7 cellular contexts compared by ENCODE assay signal in the genomic region with DNA sequence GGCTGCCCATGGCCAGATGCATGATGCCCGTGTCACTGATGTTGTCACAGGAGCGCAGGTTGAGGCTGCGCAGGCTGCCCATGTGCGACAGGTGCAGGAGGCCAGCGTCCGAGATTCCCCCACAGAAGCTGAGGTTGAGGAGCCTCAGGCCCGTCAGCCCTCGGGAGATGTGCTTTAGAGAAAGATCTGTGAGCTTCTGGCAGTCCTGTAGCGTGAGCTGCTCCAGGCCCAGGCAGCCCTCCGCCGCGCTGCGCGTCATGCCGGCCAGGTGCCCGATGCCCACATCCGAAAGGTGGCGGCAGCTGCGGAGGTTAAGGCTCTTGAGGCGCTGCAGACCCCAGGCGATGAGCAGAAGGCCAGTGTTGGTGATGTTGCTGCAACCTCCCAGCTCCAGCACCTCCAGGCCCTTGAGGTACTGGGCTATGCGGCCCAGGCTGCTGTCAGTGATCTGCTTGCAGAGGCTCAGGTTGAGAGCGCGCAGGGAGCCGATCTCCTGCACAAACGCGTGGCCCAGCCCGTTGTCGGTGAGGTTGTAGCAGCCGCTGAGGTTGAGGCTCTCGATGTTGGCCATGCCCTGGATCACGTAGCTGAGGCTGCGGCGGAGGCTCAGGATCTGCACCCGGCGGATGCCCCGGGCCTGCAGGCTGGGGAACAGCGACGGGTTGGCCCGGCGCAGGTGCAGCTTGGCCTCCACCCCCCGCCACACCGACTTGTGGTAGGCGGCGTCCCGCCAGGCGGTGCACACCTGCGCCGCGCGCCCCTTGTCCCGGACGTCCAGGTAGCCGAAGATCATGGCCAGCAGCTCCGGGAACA. TPM values are rescaled to one million over a fixed set of nuclear protein-coding genes. Genes with fewer than 3 reads are reported as not detected.
A peak's percentile ranks its signal among the peaks of the same experiment; 100 is the strongest.
DNase-seq lines count a peak whose midpoint lies in the region; ATAC-seq and TF ChIP-seq lines count a peak whose summit lies in the region.

No MANE protein-coding gene starts in this region.

- ATAC-seq in GM18520 (IDR thresholded peaks at IDR 0.05; ENCODE audit: unreplicated experiment) (peak; percentile 17), HG02840 (IDR thresholded peaks at IDR 0.05; ENCODE audit: low FRiP score, unreplicated experiment) (peak; percentile 29)
- peak; percentile 7 to 39 for ATAC-seq in natural killer cell treated with Interleukin-12 subunit alpha and Interleukin-12 subunit beta and Interleukin-15 and Interleukin-18, amount 100 ng/mL, for 72 hours

- H3K27me3 ChIP-seq in esophagus (ENCODE audit: control insufficient read depth in 1 of 2, insufficient read depth in 2 of 2, low read length in 2 of 2), result no peaks in the 10 kb centered on the region
- H3K27me3 ChIP-seq in transverse colon, result no peaks in the 10 kb centered on the region

- H3K27me3 Mint-ChIP-seq in natural killer cell treated with Interleukin-12 subunit alpha and Interleukin-12 subunit beta and Interleukin-15 and Interleukin-18, amount 100 ng/mL, for 72 hours, result no peaks in the 10 kb centered on the region

- H3K36me3 Mint-ChIP-seq in natural killer cell treated with Interleukin-12 subunit alpha and Interleukin-12 subunit beta and Interleukin-15 and Interleukin-18, amount 100 ng/mL, for 72 hours, result no peaks in the 10 kb centered on the region

- TF ChIP-seq POLR2A in transverse colon (IDR thresholded peaks at IDR 0.05), result peak; percentile 57

- peak; percentile 24 for DNase-seq in NCI-H226
- DNase-seq in activated T-cell treated with anti-CD3 and anti-CD28 coated beads for 48 hours (ENCODE audit: low read depth), result peak; percentile 47
- DNase-seq in natural killer cell treated with Interleukin-12 subunit alpha and Interleukin-12 subunit beta and Interleukin-15 and Interleukin-18, amount 100 ng/mL, for 72 hours (ENCODE audit: low spot score), result no peak
- DNase-seq in transverse colon, result peak; percentile 74

- TF ChIP-seq CTCF in transverse colon (IDR thresholded peaks at IDR 0.05), result no peak

- H3K27ac ChIP-seq in esophagus (ENCODE audit: low read depth in 2 of 2, low read length in 1 of 2) (peak overlapping the region; percentile 95 to 97), transverse colon (peak overlapping the region; percentile 95 to 99 (median 95))

- H3K27ac Mint-ChIP-seq in natural killer cell treated with Interleukin-12 subunit alpha and Interleukin-12 subunit beta and Interleukin-15 and Interleukin-18, amount 100 ng/mL, for 72 hours, result peak overlapping the region; percentile 86 to 92

- H3K4me3 Mint-ChIP-seq in natural killer cell treated with Interleukin-12 subunit alpha and Interleukin-12 subunit beta and Interleukin-15 and Interleukin-18, amount 100 ng/mL, for 72 hours, result peak overlapping the region; percentile 93

- no peaks in the 10 kb centered on the region for H3K9me3 Mint-ChIP-seq in natural killer cell treated with Interleukin-12 subunit alpha and Interleukin-12 subunit beta and Interleukin-15 and Interleukin-18, amount 100 ng/mL, for 72 hours

- peak overlapping the region; percentile 81 to 91 for H3K4me3 ChIP-seq in esophagus (ENCODE audit: low read depth in 1 of 2, low read length in 2 of 2)
- peak overlapping the region; percentile 66 to 79 (median 76) for H3K4me3 ChIP-seq in transverse colon

- H3K9me3 ChIP-seq in esophagus (ENCODE audit: control insufficient read depth in 2 of 2, insufficient read depth in 1 of 2, low read depth in 1 of 2, low read length in 1 of 2) (no peaks in the 10 kb centered on the region), transverse colon (no peaks in the 10 kb centered on the region)

- H3K4me1 ChIP-seq in esophagus (ENCODE audit: control insufficient read depth in 2 of 2, insufficient read depth in 2 of 2, low read length in 1 of 2), result peaks cover 11 to 20% of the 10 kb centered on the region in 2 donors
- H3K4me1 ChIP-seq in transverse colon, result peaks cover 4 to 76% (median 60%) of the 10 kb centered on the region in 4 donors

- 4 to 8% methylated on average over 49 to 55 of the region's 55 CpGs for WGBS in esophagus, 2 donors
- 2% methylated on average over 41 of the region's 55 CpGs; no CpG with 5 or more reads in 1 of the 2 donors for WGBS in transverse colon (ENCODE audit: low coverage in 1 of 2), 2 donors

- no peak for TF ChIP-seq EP300 in transverse colon (IDR thresholded peaks at IDR 0.05; ENCODE audit: low read depth)

- H3K36me3 ChIP-seq in esophagus (ENCODE audit: control insufficient read depth in 2 of 2, insufficient read depth in 2 of 2, low read length in 1 of 2) (no peaks in the 10 kb centered on the region), transverse colon (no peaks in the 10 kb centered on the region)

- intact Hi-C loops in transverse colon (cut with DNase I; ENCODE audit: low total_unique reads), result no loop called here

- in situ Hi-C loops in transverse colon (cut with MboI; ENCODE audit: low pct_ligation_motif_present in 1 of 4, low pct_unique_long_range_greater_than_20kb in 1 of 4, low sequenced_read_pairs in 3 of 4), result loop anchor here in 1 of 4 donors (25.0 kb wide), 1 partner anchor 481 kb away; no protein-coding TSS in a partner anchor

- H3K4me1 Mint-ChIP-seq in natural killer cell treated with Interleukin-12 subunit alpha and Interleukin-12 subunit beta and Interleukin-15 and Interleukin-18, amount 100 ng/mL, for 72 hours (ENCODE audit: low read depth in 2 of 2), result peaks cover 46 to 50% of the 10 kb centered on the region in 2 donors

RNA-seq across cellular contexts. Expression of a gene that starts 0.9 kb away (rescaled TPM):
- polyA plus RNA-seq in esophagus, result 1 to 10 TPM; 2.8 to 6.2 TPM
- 10 to 100 TPM; 19.4 to 26.2 TPM for total RNA-seq in natural killer cell treated with Interleukin-12 subunit alpha and Interleukin-12 subunit beta and Interleukin-15 and Interleukin-18, amount 100 ng/mL, for 72 hours
- 10 to 100 TPM; 15.5 to 44.4 (median 28.0) TPM for total RNA-seq in transverse colon

RNA-seq across cellular contexts. Expression of a gene that starts 35.6 kb away (rescaled TPM):
- polyA plus RNA-seq in esophagus, result 10 to 100 TPM; 10.1 to 13.9 TPM
- under 1 TPM in 1 of 2 donors, not detected in 1; 0.47 TPM for total RNA-seq in natural killer cell treated with Interleukin-12 subunit alpha and Interleukin-12 subunit beta and Interleukin-15 and Interleukin-18, amount 100 ng/mL, for 72 hours
- total RNA-seq in transverse colon, result 1 to 10 TPM in 2 of 4 donors, under 1 TPM in 1, not detected in 1; 0.80 to 3.5 (median 3.5) TPM
